In the genomic region with DNA sequence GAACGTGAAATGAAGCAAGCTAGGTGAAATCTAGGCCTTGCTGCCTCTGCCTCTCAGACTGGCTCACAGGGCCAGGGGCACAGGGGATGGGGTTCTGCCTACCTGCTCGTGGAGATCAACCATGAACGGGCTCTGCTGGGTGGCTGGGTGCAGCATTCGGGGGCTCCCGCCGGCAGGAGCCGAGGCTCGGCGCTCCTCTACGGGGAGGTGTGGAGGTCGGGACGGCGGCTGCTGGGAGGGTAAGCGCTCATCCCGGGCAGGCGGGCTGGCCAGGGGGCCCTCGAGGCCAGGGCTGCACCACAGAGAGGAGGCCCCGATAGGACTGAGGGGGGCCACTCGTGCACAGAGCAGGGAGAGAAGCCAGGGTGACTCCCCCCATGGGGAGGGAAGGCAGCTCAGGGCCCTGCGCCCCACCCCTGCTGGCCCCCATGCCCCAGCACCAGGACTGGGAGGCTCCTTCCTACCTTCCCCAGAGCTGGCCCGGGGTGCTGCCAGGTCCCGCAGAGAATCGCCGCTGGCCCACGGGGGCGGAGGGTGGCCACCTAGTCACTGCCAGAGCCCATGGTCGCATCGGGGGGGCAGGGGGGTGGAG, we compare ENCODE assay signal across 14 cellular contexts. TPM values are rescaled to one million over a fixed set of nuclear protein-coding genes. Genes with fewer than 3 reads are reported as not detected.
DNase-seq lines count a peak whose midpoint lies in the region; ATAC-seq and TF ChIP-seq lines count a peak whose summit lies in the region.
"Had no signal": no experiment of that assay in that cellular context is flagged by ENCODE, and none has a peak within 500 bp of the region (broad histone marks: within the 10 kb centered on the region; RNA-seq: fewer than 3 reads in every experiment).

No MANE protein-coding gene starts in this region.

- no peaks in the 10 kb centered on the region for H3K27me3 ChIP-seq in A673 (replicated peaks; ENCODE audit: insufficient read depth, low read depth, low read length, poor library complexity)
- H3K27me3 ChIP-seq in CD8-positive, alpha-beta T cell (ENCODE audit: insufficient read depth, low read length): no peaks in the 10 kb centered on the region
- no peaks in the 10 kb centered on the region for H3K27me3 ChIP-seq in muscle layer of colon (ENCODE audit: control insufficient read depth in 1 of 2, insufficient read depth in 2 of 2, low read length in 2 of 2)
- H3K27me3 ChIP-seq: BE2C, foreskin keratinocyte, uterus had no signal

- POLR2A ChIA-PET in A673 (lab: Charles Lee; ENCODE audit: low non-redundant PET): no interaction called here
- POLR2A ChIA-PET in CD8-positive, alpha-beta T cell (lab: Charles Lee): interaction anchor here (3.3 to 4.5 kb wide), 3 partner anchors 11 to 84 kb away, joined by 15 to 54 read pairs (median 52); a partner anchor contains a TSS

- intact Hi-C loops in A673 (cut with micrococcal nuclease; ENCODE audit: unreplicated experiment): no loop called here
- intact Hi-C loops in CD8-positive, alpha-beta T cell (cut with DNase I, micrococcal nuclease): loop anchor here (5.0 to 10.0 kb wide), 3 partner anchors 823 to 1583 kb away; a partner anchor contains a TSS

- DNase-seq in A673 (ENCODE audit: low spot score): no peak
- no peak for DNase-seq in CD8-positive, alpha-beta T cell
- no peak for DNase-seq in activated naive CD8-positive, alpha-beta T cell treated with anti-CD3 and anti-CD28 coated beads for 36 hours
- DNase-seq in NK-92 treated with Interleukin-12 subunit alpha and Interleukin-12 subunit beta, amount 100 ng/mL, for 24 hours (lab: John Stamatoyannopoulos, UW): no peak
- DNase-seq: foreskin keratinocyte, NCI-H1048, uterus had no signal

- peak overlapping the region; percentile 78 for H3K4me3 Mint-ChIP-seq in CD8-positive, alpha-beta T cell
- peak overlapping the region; percentile 79 for H3K4me3 Mint-ChIP-seq in activated naive CD8-positive, alpha-beta T cell treated with anti-CD3 and anti-CD28 coated beads for 36 hours

- no peak for ATAC-seq in CD8-positive, alpha-beta T cell
- ATAC-seq in HG02759 (IDR thresholded peaks at IDR 0.05; ENCODE audit: unreplicated experiment) (no peak), GM21528 (IDR thresholded peaks at IDR 0.05; ENCODE audit: low FRiP score, unreplicated experiment) (no peak), HG03520 (IDR thresholded peaks at IDR 0.05; ENCODE audit: unreplicated experiment) (no peak)

- peaks cover 41% of the 10 kb centered on the region for H3K4me1 ChIP-seq in A673 (ENCODE audit: insufficient read depth, low read length, poor library complexity, severe bottlenecking)
- peaks cover 79% of the 10 kb centered on the region for H3K4me1 ChIP-seq in CD8-positive, alpha-beta T cell (ENCODE audit: insufficient read depth, low read length)
- H3K4me1 ChIP-seq in muscle layer of colon (ENCODE audit: insufficient read depth, low read length): peaks cover 45% of the 10 kb centered on the region

- TF ChIP-seq CTCF in A673 (conservative IDR thresholded peaks at IDR 0.05; ENCODE audit: low read depth, low read length): no peak
- no peak for TF ChIP-seq CTCF in CD8-positive, alpha-beta T cell (IDR thresholded peaks at IDR 0.05)

- H3K9me3 ChIP-seq in A673 (ENCODE audit: low read depth, low read length, poor library complexity, severe bottlenecking) (no peaks in the 10 kb centered on the region), muscle layer of colon (ENCODE audit: low read length) (no peaks in the 10 kb centered on the region)
- no peaks in the 10 kb centered on the region for H3K9me3 ChIP-seq in CD8-positive, alpha-beta T cell (ENCODE audit: low read length)
- H3K9me3 ChIP-seq: BE2C, uterus had no signal

- CTCF ChIA-PET in A673 (lab: Charles Lee): no interaction called here
- CTCF ChIA-PET in CD8-positive, alpha-beta T cell (lab: Charles Lee): interaction anchor here (0.7 to 3.4 kb wide), 5 partner anchors 11 to 108 kb away, joined by 3 to 37 read pairs (median 4); a partner anchor contains a TSS

- H3K4me3 ChIP-seq in A673 (ENCODE audit: low read depth, low read length, poor library complexity, severe bottlenecking): no peak overlapping the region
- H3K4me3 ChIP-seq in CD8-positive, alpha-beta T cell (ENCODE audit: low read depth, low read length): peak overlapping the region; percentile 41
- no peak overlapping the region for H3K4me3 ChIP-seq in muscle layer of colon (ENCODE audit: low read depth in 1 of 2, low read length in 2 of 2)
- H3K4me3 ChIP-seq: uterus had no signal

- BruUV-seq in A673 (replicated peaks; lab: Mats Ljungman, UMichigan): no TSS peak

- peaks cover 46% of the 10 kb centered on the region for H3K36me3 ChIP-seq in A673 (ENCODE audit: insufficient read depth, low read length, poor library complexity, severe bottlenecking)
- peaks cover 35% of the 10 kb centered on the region for H3K36me3 ChIP-seq in CD8-positive, alpha-beta T cell (ENCODE audit: insufficient read depth, low read length)
- peaks cover 35% of the 10 kb centered on the region for H3K36me3 ChIP-seq in muscle layer of colon (ENCODE audit: insufficient read depth, low read length)
- H3K36me3 ChIP-seq: uterus had no signal

- no peak overlapping the region for H3K9ac ChIP-seq in muscle layer of colon (ENCODE audit: low read length)

- H3K36me3 Mint-ChIP-seq in CD8-positive, alpha-beta T cell: peaks cover 60% of the 10 kb centered on the region
- peaks cover 27% of the 10 kb centered on the region for H3K36me3 Mint-ChIP-seq in activated naive CD8-positive, alpha-beta T cell treated with anti-CD3 and anti-CD28 coated beads for 36 hours

- H3K4me1 Mint-ChIP-seq in CD8-positive, alpha-beta T cell (ENCODE audit: low read depth): peaks cover 64% of the 10 kb centered on the region
- peaks cover 55% of the 10 kb centered on the region for H3K4me1 Mint-ChIP-seq in activated naive CD8-positive, alpha-beta T cell treated with anti-CD3 and anti-CD28 coated beads for 36 hours

- no peaks in the 10 kb centered on the region for H3K9me3 Mint-ChIP-seq in CD8-positive, alpha-beta T cell
- H3K9me3 Mint-ChIP-seq in activated naive CD8-positive, alpha-beta T cell treated with anti-CD3 and anti-CD28 coated beads for 36 hours: no peaks in the 10 kb centered on the region
- H3K9me3 Mint-ChIP-seq: activated T-helper 2 cell treated with anti-CD3 and anti-CD28 coated beads, Interferon-gamma antibody, Interleukin-2, Interleukin-4, amounts not matched to agents 10 μg/mL and 5 μg/mL and 100 μg/mL, durations not matched to agents 14 hours and 24 hours and 36 hours had no signal

- H3K27me3 Mint-ChIP-seq in CD8-positive, alpha-beta T cell (ENCODE audit: low read depth): no peaks in the 10 kb centered on the region
- H3K27me3 Mint-ChIP-seq in activated naive CD8-positive, alpha-beta T cell treated with anti-CD3 and anti-CD28 coated beads for 36 hours: no peaks in the 10 kb centered on the region

- H3K27ac ChIP-seq in A673 (ENCODE audit: low read depth, low read length, poor library complexity, severe bottlenecking): peak overlapping the region; percentile 47
- H3K27ac ChIP-seq in CD8-positive, alpha-beta T cell (ENCODE audit: low read depth, low read length): peak overlapping the region; percentile 32
- peak overlapping the region; percentile 78 for H3K27ac ChIP-seq in muscle layer of colon (ENCODE audit: low read depth, low read length)
- H3K27ac ChIP-seq: foreskin keratinocyte had no signal

- peak overlapping the region; percentile 100 for H3K27ac Mint-ChIP-seq in CD8-positive, alpha-beta T cell
- no peak overlapping the region for H3K27ac Mint-ChIP-seq in activated naive CD8-positive, alpha-beta T cell treated with anti-CD3 and anti-CD28 coated beads for 36 hours

RNA-seq across cellular contexts. Expression of a gene that starts 5.2 kb away (rescaled TPM):
- 80.3 and 92.8 TPM in 2 replicates for total RNA-seq in A673 (2021)
- total RNA-seq in CD8-positive, alpha-beta T cell: 100 to 1,000 TPM; 199 to 216 TPM
- total RNA-seq in activated naive CD8-positive, alpha-beta T cell treated with anti-CD3 and anti-CD28 coated beads for 36 hours: 10 to 100 TPM; 53.4 to 53.8 TPM

RNA-seq across cellular contexts. Expression of a gene that starts 17.1 kb away (rescaled TPM):
- 0.35 TPM in 1 of 2 replicates, not detected in the other for total RNA-seq in A673 (2021)
- total RNA-seq in CD8-positive, alpha-beta T cell: 1 to 10 TPM; 1.2 to 2.2 TPM
- total RNA-seq in activated naive CD8-positive, alpha-beta T cell treated with anti-CD3 and anti-CD28 coated beads for 36 hours: under 1 TPM; 0.31 to 0.44 TPM
- total RNA-seq: pulmonary artery endothelial cell had no signal
